ENCODE assay signal across 15 cellular contexts in genomic region chr3:29140706-29141105, GRCh38.
A peak's percentile ranks its signal among the peaks of the same experiment; 100 is the strongest.
DNase-seq lines count a peak whose midpoint lies in the region; ATAC-seq and TF ChIP-seq lines count a peak whose summit lies in the region.
"Had no signal": no experiment of that assay in that cellular context is flagged by ENCODE, and none has a peak within 500 bp of the region (broad histone marks: within the 10 kb centered on the region; RNA-seq: fewer than 3 reads in every experiment).

No MANE protein-coding gene starts in this region.

- no peak overlapping the region for H3K27ac ChIP-seq in ACC112 (ENCODE audit: low read depth, low read length)
- H3K27ac ChIP-seq in GM23338 (ENCODE audit: low read depth): no peak overlapping the region

- H3K4me1 ChIP-seq in ACC112 (ENCODE audit: control insufficient read depth, insufficient read depth, low read length, unreplicated experiment) (peaks cover 29% of the 10 kb centered on the region), Loucy (ENCODE audit: insufficient read depth, low read length, poor library complexity, severe bottlenecking) (peaks cover 23% of the 10 kb centered on the region), GM23338 (ENCODE audit: insufficient read depth) (peaks cover 18% of the 10 kb centered on the region; the same call in 1 of the 2 replicates)

- no peak overlapping the region for H3K27ac Mint-ChIP-seq in GM23338
- H3K27ac Mint-ChIP-seq: endodermal cell had no signal

- H3K9me2 ChIP-seq in Loucy (replicated peaks; ENCODE audit: low read depth, low read length) (no peaks in the 10 kb centered on the region), GM23338 (ENCODE audit: insufficient read depth) (no peaks in the 10 kb centered on the region)

- peaks cover 3% of the 10 kb centered on the region; the same call in 2 of the 3 replicates for H3K4me1 Mint-ChIP-seq in GM23338
- H3K4me1 Mint-ChIP-seq: endodermal cell had no signal

- no peak overlapping the region for H3K9ac ChIP-seq in Loucy (ENCODE audit: low read depth, low read length, poor library complexity, severe bottlenecking)

- no peaks in the 10 kb centered on the region for H3K36me3 Mint-ChIP-seq in GM23338 (ENCODE audit: low read depth)

- no peak overlapping the region for H3K4me3 Mint-ChIP-seq in GM23338
- H3K4me3 Mint-ChIP-seq: endodermal cell had no signal

- H3F3A ChIP-seq in Loucy (ENCODE audit: low read depth) (no peaks in the 10 kb centered on the region), GM23338 (replicated peaks; ENCODE audit: low read depth) (no peaks in the 10 kb centered on the region)

- DNase-seq in fibroblast of the aortic adventitia (ENCODE audit: low read depth): peak; percentile 16
- peak; percentile 79 for DNase-seq in myocyte (ENCODE audit: low read depth)
- no peak for DNase-seq in NCI-H82 (lab: John Stamatoyannopoulos, UW)
- no peak for DNase-seq in GM23338 (ENCODE audit: low spot score)
- DNase-seq in NCI-H2029 (lab: John Stamatoyannopoulos, UW): no peak
- DNase-seq: ACHN; activated CD4-positive, CD25-positive, alpha-beta regulatory T cell treated with anti-CD3 and anti-CD28 coated beads, Interleukin-2, amount 50 U/mL, for 72 hours; activated T-cell treated with anti-CD3 and anti-CD28 coated beads, Interleukin-2, amount 50 U/mL, for 1 hour; endodermal cell; GOT3; NCI-H1048; NCI-H510A had no signal

- no peaks in the 10 kb centered on the region for H3K9me3 ChIP-seq in Loucy (ENCODE audit: insufficient read depth, low read depth, low read length)

- H2AFZ ChIP-seq in ACC112 (ENCODE audit: low read length, unreplicated experiment): peak overlapping the region; percentile 70
- H2AFZ ChIP-seq in Loucy (ENCODE audit: low read length): peak overlapping the region; percentile 54
- no peak overlapping the region for H2AFZ ChIP-seq in GM23338

- TF ChIP-seq CTCF in Loucy (conservative IDR thresholded peaks at IDR 0.05; ENCODE audit: low read length) (no peak), fibroblast of the aortic adventitia (IDR thresholded peaks at IDR 0.05; ENCODE audit: insufficient read depth, low read length) (no peak), GM23338 (conservative IDR thresholded peaks at IDR 0.05; ENCODE audit: low read depth in 2 of 2) (no peak)

- no peaks in the 10 kb centered on the region for H3K27me3 Mint-ChIP-seq in GM23338 (ENCODE audit: insufficient read depth, low read depth, poor library complexity)

- peak overlapping the region; percentile 51 for H3K4me2 ChIP-seq in Loucy (ENCODE audit: low read depth, low read length, poor library complexity, severe bottlenecking)
- no peak overlapping the region for H3K4me2 ChIP-seq in GM23338

- H4K20me1 ChIP-seq in Loucy (ENCODE audit: insufficient read depth, low read length, poor library complexity, severe bottlenecking) (no peaks in the 10 kb centered on the region), GM23338 (replicated peaks; ENCODE audit: insufficient read depth) (no peaks in the 10 kb centered on the region)

- no peak for ATAC-seq in GM23338
- ATAC-seq in HG03439 (IDR thresholded peaks at IDR 0.05; ENCODE audit: unreplicated experiment): no peak

- no peaks in the 10 kb centered on the region for H3K9me3 Mint-ChIP-seq in GM23338
- H3K9me3 Mint-ChIP-seq: endodermal cell had no signal

- H3K4me3 ChIP-seq in ACC112 (ENCODE audit: low read depth, low read length) (no peak overlapping the region), Loucy (ENCODE audit: low read length, poor library complexity, severe bottlenecking) (peak overlapping the region; percentile 13), fibroblast of the aortic adventitia (ENCODE audit: low read depth, low read length) (no peak overlapping the region), GM23338 (no peak overlapping the region)

- H3K27me3 ChIP-seq in ACC112 (ENCODE audit: insufficient read depth, low read length) (no peaks in the 10 kb centered on the region), Loucy (ENCODE audit: insufficient read depth, low read length, poor library complexity, severe bottlenecking) (no peaks in the 10 kb centered on the region), GM23338 (ENCODE audit: insufficient read depth) (no peaks in the 10 kb centered on the region)

- H3K36me3 ChIP-seq in ACC112 (ENCODE audit: insufficient read depth, low read length): no peaks in the 10 kb centered on the region
- H3K36me3 ChIP-seq in Loucy (ENCODE audit: insufficient read depth, low read length): no peaks in the 10 kb centered on the region
- no peaks in the 10 kb centered on the region for H3K36me3 ChIP-seq in GM23338 (ENCODE audit: insufficient read depth)

- H3K79me2 ChIP-seq in ACC112 (ENCODE audit: control insufficient read depth, insufficient read depth, low read length, unreplicated experiment) (no peaks in the 10 kb centered on the region), Loucy (ENCODE audit: insufficient read depth, low read length) (no peaks in the 10 kb centered on the region), GM23338 (replicated peaks; ENCODE audit: insufficient read depth) (no peaks in the 10 kb centered on the region)

TF ChIP-seq in GM23338, 12 proteins besides CTCF, POLR2A, EP300 and RAD21 (continues in another document):
- TF ChIP-seq, protein P1, sequence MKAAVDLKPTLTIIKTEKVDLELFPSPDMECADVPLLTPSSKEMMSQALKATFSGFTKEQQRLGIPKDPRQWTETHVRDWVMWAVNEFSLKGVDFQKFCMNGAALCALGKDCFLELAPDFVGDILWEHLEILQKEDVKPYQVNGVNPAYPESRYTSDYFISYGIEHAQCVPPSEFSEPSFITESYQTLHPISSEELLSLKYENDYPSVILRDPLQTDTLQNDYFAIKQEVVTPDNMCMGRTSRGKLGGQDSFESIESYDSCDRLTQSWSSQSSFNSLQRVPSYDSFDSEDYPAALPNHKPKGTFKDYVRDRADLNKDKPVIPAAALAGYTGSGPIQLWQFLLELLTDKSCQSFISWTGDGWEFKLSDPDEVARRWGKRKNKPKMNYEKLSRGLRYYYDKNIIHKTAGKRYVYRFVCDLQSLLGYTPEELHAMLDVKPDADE (IDR thresholded peaks at IDR 0.05): no peak
- TF ChIP-seq, protein P2, sequence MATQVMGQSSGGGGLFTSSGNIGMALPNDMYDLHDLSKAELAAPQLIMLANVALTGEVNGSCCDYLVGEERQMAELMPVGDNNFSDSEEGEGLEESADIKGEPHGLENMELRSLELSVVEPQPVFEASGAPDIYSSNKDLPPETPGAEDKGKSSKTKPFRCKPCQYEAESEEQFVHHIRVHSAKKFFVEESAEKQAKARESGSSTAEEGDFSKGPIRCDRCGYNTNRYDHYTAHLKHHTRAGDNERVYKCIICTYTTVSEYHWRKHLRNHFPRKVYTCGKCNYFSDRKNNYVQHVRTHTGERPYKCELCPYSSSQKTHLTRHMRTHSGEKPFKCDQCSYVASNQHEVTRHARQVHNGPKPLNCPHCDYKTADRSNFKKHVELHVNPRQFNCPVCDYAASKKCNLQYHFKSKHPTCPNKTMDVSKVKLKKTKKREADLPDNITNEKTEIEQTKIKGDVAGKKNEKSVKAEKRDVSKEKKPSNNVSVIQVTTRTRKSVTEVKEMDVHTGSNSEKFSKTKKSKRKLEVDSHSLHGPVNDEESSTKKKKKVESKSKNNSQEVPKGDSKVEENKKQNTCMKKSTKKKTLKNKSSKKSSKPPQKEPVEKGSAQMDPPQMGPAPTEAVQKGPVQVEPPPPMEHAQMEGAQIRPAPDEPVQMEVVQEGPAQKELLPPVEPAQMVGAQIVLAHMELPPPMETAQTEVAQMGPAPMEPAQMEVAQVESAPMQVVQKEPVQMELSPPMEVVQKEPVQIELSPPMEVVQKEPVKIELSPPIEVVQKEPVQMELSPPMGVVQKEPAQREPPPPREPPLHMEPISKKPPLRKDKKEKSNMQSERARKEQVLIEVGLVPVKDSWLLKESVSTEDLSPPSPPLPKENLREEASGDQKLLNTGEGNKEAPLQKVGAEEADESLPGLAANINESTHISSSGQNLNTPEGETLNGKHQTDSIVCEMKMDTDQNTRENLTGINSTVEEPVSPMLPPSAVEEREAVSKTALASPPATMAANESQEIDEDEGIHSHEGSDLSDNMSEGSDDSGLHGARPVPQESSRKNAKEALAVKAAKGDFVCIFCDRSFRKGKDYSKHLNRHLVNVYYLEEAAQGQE (IDR thresholded peaks at IDR 0.05; ENCODE audit: unreplicated experiment): no peak
- TF ChIP-seq ZNF114 (CRISPR knock-in tag; IDR thresholded peaks at IDR 0.05): no peak
- no peak for TF ChIP-seq ZNF331 (CRISPR knock-in tag; IDR thresholded peaks at IDR 0.05; ENCODE audit: low read depth)
- no peak for TF ChIP-seq POLR2AphosphoS5 (IDR thresholded peaks at IDR 0.05; ENCODE audit: low read depth)
- TF ChIP-seq JUNB (IDR thresholded peaks at IDR 0.05; ENCODE audit: unreplicated experiment): no peak
- TF ChIP-seq EZH2phosphoT487 (IDR thresholded peaks at IDR 0.05; ENCODE audit: unreplicated experiment): no peak
- no peak for TF ChIP-seq EZH2 (IDR thresholded peaks at IDR 0.05; ENCODE audit: low read depth, unreplicated experiment)
- TF ChIP-seq CREB1 (CRISPR knock-in tag; IDR thresholded peaks at IDR 0.05; ENCODE audit: low read depth): no peak
- TF ChIP-seq STAT1 (IDR thresholded peaks at IDR 0.05; ENCODE audit: unreplicated experiment): no peak
- TF ChIP-seq NANOG (IDR thresholded peaks at IDR 0.05; ENCODE audit: borderline replicate concordance): no peak

Comparison
In these comparisons a context has a peak if more than half of its experiments do, and no peak if none do; other contexts are left out.
1. DNase-seq: peak in fibroblast of the aortic adventitia (single experiment) and myocyte (single experiment); none in NCI-H82 (single experiment), GM23338 (single experiment) and NCI-H2029 (single experiment).